ENCODE assay signal across 2 cellular contexts in the genomic region with DNA sequence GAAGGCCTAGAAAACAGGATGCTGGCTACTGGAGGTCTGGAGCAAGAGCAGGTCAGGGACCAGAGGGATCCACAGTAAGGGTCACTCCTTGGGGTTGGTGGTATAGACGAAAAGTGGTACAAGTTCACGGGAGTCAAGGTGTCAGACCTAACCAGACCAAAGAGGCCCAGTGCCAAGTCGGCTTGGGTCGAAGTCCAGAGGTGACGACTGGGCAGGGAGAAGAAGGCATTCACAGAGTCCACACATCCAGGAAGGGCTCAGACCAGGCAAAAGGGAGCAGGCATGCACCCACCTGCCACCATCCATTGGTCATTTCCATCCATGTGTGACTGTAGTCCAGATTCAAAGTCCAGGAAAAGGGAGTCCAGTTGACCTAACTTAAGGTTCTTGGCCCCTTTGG.
TF ChIP-seq lines count a peak whose summit lies in the region.

No MANE protein-coding gene starts in this region.

TF ChIP-seq in IMR-90, 13 proteins besides CTCF, POLR2A, EP300 and RAD21:
- TF ChIP-seq, protein P1, sequence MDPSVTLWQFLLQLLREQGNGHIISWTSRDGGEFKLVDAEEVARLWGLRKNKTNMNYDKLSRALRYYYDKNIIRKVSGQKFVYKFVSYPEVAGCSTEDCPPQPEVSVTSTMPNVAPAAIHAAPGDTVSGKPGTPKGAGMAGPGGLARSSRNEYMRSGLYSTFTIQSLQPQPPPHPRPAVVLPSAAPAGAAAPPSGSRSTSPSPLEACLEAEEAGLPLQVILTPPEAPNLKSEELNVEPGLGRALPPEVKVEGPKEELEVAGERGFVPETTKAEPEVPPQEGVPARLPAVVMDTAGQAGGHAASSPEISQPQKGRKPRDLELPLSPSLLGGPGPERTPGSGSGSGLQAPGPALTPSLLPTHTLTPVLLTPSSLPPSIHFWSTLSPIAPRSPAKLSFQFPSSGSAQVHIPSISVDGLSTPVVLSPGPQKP (IDR thresholded peaks at IDR 0.05; ENCODE audit: borderline replicate concordance, low read depth, low read length), result no peak
- TF ChIP-seq, protein P2, sequence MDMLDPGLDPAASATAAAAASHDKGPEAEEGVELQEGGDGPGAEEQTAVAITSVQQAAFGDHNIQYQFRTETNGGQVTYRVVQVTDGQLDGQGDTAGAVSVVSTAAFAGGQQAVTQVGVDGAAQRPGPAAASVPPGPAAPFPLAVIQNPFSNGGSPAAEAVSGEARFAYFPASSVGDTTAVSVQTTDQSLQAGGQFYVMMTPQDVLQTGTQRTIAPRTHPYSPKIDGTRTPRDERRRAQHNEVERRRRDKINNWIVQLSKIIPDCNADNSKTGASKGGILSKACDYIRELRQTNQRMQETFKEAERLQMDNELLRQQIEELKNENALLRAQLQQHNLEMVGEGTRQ (IDR thresholded peaks at IDR 0.05; ENCODE audit: low read depth, low read length), result no peak
- no peak for TF ChIP-seq NFE2L2 (IDR thresholded peaks at IDR 0.05; ENCODE audit: low read depth, low read length)
- TF ChIP-seq CEBPB (IDR thresholded peaks at IDR 0.05; ENCODE audit: low read depth, low read length), result no peak
- TF ChIP-seq SMC3 (IDR thresholded peaks at IDR 0.05; ENCODE audit: low read depth, low read length), result no peak
- TF ChIP-seq FOS (IDR thresholded peaks at IDR 0.05; ENCODE audit: low read depth, low read length), result no peak
- no peak for TF ChIP-seq MAFK (IDR thresholded peaks at IDR 0.05; ENCODE audit: low read depth, low read length)
TF ChIP-seq in IMR-90: peak in this region for 0.

TF ChIP-seq in H1, 55 proteins besides CTCF, POLR2A, EP300 and RAD21:
- TF ChIP-seq NRF1 (IDR thresholded peaks at IDR 0.05; ENCODE audit: low read depth, low read length) (no peak), FOSL1 (IDR thresholded peaks at IDR 0.05; ENCODE audit: insufficient read depth, low read depth, low read length) (no peak), JUND (IDR thresholded peaks at IDR 0.05; ENCODE audit: low read length) (no peak)
